1 cellular context compared by ENCODE assay signal in the genomic region with DNA sequence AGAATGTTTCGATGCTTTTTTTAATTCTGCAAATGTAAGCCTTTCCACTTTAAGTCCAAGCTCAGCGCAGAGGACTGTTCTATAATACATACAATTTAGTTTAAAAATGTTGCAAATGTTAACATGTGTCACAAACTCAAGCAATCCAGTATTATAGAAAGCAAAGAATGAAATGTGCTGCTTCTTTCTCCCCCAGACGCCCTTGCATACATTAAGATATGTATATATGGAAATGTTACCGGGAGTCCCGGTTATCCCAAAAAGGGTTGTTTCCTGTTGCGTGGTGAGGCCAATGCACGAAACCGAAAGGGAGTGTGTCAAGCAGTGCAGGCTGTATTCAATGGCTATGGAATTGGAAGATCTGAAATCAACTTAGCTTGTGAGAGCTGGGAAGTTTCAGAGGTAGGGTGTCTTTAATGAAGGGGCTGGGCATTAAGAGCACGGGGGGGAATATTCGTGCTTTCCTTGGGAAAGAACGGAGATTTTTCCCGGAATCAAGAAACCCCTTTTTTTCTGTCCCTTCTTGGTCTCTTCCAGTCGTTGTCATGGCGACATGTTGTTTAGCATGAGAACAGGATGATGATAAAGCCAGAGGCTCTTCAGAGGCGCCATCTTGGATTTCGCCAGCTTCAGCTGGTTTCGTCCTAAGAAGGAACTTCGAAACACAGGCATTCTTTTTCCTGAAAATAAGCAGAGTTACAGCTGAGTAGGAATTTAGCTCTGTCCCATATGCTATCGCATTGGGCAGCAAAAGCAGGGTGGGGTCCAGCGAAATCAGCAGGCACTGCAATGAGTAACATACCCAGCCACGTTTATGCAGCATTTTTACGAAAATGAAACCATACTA.
TF ChIP-seq lines count a peak whose summit lies in the region.

No MANE protein-coding gene starts in this region.

TF ChIP-seq in K562, 482 proteins besides CTCF, POLR2A, EP300 and RAD21 (continued from another document and continues in another):
- TF ChIP-seq, protein P1, sequence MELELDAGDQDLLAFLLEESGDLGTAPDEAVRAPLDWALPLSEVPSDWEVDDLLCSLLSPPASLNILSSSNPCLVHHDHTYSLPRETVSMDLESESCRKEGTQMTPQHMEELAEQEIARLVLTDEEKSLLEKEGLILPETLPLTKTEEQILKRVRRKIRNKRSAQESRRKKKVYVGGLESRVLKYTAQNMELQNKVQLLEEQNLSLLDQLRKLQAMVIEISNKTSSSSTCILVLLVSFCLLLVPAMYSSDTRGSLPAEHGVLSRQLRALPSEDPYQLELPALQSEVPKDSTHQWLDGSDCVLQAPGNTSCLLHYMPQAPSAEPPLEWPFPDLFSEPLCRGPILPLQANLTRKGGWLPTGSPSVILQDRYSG (tag; conservative IDR thresholded peaks at IDR 0.05; ENCODE audit: low read depth): no peak
- TF ChIP-seq GATAD2A (IDR thresholded peaks at IDR 0.05) (peak; percentile 18; the same call in 1 of the 2 replicates), RBM22 (IDR thresholded peaks at IDR 0.05; ENCODE audit: low read depth, low read length, poor library complexity, severe bottlenecking) (no peak), NR1H2 (CRISPR knock-in tag; IDR thresholded peaks at IDR 0.05) (no peak), MAFG (tag; conservative IDR thresholded peaks at IDR 0.05) (no peak), POLR2H (tag; IDR thresholded peaks at IDR 0.05; ENCODE audit: low read depth) (peak; percentile 86), PPARD (CRISPR knock-in tag; IDR thresholded peaks at IDR 0.05) (no peak), SMARCA5 (IDR thresholded peaks at IDR 0.05) (0 out of 2 replicates have a peak, but pooled peaks have one; percentile 31), RFX7 (CRISPR knock-in tag; IDR thresholded peaks at IDR 0.05) (0 out of 2 replicates have a peak, but pooled peaks have one; percentile 4), ZNF134 (CRISPR knock-in tag; conservative IDR thresholded peaks at IDR 0.05) (no peak), TOE1 (IDR thresholded peaks at IDR 0.05; ENCODE audit: borderline replicate concordance) (peak; percentile 98), TOE1 (CRISPR knock-in tag; IDR thresholded peaks at IDR 0.05; ENCODE audit: borderline replicate concordance, low read depth) (no peak), PHTF2 (CRISPR knock-in tag; IDR thresholded peaks at IDR 0.05) (peak; percentile 68; the same call in 1 of the 2 replicates), DNMT1 (IDR thresholded peaks at IDR 0.05) (no peak), TAF15 (IDR thresholded peaks at IDR 0.05; ENCODE audit: low read depth, low read length) (no peak), CREB1 (IDR thresholded peaks at IDR 0.05) (0 out of 2 replicates have a peak, but pooled peaks have one; percentile 9), CREB1 (CRISPR knock-in tag; IDR thresholded peaks at IDR 0.05) (peak; percentile 32; the same call in 1 of the 2 replicates), STAT5B (CRISPR knock-in tag; IDR thresholded peaks at IDR 0.05) (no peak), RBFOX2 (IDR thresholded peaks at IDR 0.05; ENCODE audit: low read depth, low read length) (no peak), ZNF584 (CRISPR knock-in tag; IDR thresholded peaks at IDR 0.05; ENCODE audit: low read depth) (no peak), FOXM1 (IDR thresholded peaks at IDR 0.05; ENCODE audit: low read depth) (peak; percentile 88), FOXM1 (CRISPR knock-in tag; IDR thresholded peaks at IDR 0.05; ENCODE audit: low read depth) (no peak), CSDE1 (IDR thresholded peaks at IDR 0.05) (peak in 1 of 2 experiments; percentile 98; a peak in 2 of 4 replicates), IRF2 (CRISPR knock-in tag; IDR thresholded peaks at IDR 0.05) (no peak), SAP30 (IDR thresholded peaks at IDR 0.05; ENCODE audit: borderline replicate concordance, insufficient read depth, low read depth, low read length, poor library complexity, severe bottlenecking) (no peak), CBX3 (IDR thresholded peaks at IDR 0.05; ENCODE audit: borderline replicate concordance in 1 of 2, low read length in 2 of 2) (peak in 1 of 2 experiments; percentile 51; a peak in 1 of 3 replicates)
- TF ChIP-seq, protein P2, sequence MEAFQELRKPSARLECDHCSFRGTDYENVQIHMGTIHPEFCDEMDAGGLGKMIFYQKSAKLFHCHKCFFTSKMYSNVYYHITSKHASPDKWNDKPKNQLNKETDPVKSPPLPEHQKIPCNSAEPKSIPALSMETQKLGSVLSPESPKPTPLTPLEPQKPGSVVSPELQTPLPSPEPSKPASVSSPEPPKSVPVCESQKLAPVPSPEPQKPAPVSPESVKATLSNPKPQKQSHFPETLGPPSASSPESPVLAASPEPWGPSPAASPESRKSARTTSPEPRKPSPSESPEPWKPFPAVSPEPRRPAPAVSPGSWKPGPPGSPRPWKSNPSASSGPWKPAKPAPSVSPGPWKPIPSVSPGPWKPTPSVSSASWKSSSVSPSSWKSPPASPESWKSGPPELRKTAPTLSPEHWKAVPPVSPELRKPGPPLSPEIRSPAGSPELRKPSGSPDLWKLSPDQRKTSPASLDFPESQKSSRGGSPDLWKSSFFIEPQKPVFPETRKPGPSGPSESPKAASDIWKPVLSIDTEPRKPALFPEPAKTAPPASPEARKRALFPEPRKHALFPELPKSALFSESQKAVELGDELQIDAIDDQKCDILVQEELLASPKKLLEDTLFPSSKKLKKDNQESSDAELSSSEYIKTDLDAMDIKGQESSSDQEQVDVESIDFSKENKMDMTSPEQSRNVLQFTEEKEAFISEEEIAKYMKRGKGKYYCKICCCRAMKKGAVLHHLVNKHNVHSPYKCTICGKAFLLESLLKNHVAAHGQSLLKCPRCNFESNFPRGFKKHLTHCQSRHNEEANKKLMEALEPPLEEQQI (IDR thresholded peaks at IDR 0.05): 0 out of 2 replicates have a peak, but pooled peaks have one; percentile 38
- TF ChIP-seq, protein P3, sequence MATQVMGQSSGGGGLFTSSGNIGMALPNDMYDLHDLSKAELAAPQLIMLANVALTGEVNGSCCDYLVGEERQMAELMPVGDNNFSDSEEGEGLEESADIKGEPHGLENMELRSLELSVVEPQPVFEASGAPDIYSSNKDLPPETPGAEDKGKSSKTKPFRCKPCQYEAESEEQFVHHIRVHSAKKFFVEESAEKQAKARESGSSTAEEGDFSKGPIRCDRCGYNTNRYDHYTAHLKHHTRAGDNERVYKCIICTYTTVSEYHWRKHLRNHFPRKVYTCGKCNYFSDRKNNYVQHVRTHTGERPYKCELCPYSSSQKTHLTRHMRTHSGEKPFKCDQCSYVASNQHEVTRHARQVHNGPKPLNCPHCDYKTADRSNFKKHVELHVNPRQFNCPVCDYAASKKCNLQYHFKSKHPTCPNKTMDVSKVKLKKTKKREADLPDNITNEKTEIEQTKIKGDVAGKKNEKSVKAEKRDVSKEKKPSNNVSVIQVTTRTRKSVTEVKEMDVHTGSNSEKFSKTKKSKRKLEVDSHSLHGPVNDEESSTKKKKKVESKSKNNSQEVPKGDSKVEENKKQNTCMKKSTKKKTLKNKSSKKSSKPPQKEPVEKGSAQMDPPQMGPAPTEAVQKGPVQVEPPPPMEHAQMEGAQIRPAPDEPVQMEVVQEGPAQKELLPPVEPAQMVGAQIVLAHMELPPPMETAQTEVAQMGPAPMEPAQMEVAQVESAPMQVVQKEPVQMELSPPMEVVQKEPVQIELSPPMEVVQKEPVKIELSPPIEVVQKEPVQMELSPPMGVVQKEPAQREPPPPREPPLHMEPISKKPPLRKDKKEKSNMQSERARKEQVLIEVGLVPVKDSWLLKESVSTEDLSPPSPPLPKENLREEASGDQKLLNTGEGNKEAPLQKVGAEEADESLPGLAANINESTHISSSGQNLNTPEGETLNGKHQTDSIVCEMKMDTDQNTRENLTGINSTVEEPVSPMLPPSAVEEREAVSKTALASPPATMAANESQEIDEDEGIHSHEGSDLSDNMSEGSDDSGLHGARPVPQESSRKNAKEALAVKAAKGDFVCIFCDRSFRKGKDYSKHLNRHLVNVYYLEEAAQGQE (CRISPR knock-in tag; IDR thresholded peaks at IDR 0.05; ENCODE audit: low read depth): no peak
- TF ChIP-seq, protein P4, sequence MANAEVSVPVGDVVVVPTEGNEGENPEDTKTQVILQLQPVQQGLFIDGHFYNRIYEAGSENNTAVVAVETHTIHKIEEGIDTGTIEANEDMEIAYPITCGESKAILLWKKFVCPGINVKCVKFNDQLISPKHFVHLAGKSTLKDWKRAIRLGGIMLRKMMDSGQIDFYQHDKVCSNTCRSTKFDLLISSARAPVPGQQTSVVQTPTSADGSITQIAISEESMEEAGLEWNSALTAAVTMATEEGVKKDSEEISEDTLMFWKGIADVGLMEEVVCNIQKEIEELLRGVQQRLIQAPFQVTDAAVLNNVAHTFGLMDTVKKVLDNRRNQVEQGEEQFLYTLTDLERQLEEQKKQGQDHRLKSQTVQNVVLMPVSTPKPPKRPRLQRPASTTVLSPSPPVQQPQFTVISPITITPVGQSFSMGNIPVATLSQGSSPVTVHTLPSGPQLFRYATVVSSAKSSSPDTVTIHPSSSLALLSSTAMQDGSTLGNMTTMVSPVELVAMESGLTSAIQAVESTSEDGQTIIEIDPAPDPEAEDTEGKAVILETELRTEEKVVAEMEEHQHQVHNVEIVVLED (CRISPR knock-in tag; IDR thresholded peaks at IDR 0.05): peak; percentile 35
- TF ChIP-seq, protein P5, sequence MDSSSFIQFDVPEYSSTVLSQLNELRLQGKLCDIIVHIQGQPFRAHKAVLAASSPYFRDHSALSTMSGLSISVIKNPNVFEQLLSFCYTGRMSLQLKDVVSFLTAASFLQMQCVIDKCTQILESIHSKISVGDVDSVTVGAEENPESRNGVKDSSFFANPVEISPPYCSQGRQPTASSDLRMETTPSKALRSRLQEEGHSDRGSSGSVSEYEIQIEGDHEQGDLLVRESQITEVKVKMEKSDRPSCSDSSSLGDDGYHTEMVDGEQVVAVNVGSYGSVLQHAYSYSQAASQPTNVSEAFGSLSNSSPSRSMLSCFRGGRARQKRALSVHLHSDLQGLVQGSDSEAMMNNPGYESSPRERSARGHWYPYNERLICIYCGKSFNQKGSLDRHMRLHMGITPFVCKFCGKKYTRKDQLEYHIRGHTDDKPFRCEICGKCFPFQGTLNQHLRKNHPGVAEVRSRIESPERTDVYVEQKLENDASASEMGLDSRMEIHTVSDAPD (CRISPR knock-in tag; IDR thresholded peaks at IDR 0.05): no peak
- TF ChIP-seq, protein P6, sequence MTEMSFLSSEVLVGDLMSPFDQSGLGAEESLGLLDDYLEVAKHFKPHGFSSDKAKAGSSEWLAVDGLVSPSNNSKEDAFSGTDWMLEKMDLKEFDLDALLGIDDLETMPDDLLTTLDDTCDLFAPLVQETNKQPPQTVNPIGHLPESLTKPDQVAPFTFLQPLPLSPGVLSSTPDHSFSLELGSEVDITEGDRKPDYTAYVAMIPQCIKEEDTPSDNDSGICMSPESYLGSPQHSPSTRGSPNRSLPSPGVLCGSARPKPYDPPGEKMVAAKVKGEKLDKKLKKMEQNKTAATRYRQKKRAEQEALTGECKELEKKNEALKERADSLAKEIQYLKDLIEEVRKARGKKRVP (CRISPR knock-in tag; IDR thresholded peaks at IDR 0.05): peak; percentile 53; the same call in 1 of the 2 replicates
- TF ChIP-seq, protein P7, sequence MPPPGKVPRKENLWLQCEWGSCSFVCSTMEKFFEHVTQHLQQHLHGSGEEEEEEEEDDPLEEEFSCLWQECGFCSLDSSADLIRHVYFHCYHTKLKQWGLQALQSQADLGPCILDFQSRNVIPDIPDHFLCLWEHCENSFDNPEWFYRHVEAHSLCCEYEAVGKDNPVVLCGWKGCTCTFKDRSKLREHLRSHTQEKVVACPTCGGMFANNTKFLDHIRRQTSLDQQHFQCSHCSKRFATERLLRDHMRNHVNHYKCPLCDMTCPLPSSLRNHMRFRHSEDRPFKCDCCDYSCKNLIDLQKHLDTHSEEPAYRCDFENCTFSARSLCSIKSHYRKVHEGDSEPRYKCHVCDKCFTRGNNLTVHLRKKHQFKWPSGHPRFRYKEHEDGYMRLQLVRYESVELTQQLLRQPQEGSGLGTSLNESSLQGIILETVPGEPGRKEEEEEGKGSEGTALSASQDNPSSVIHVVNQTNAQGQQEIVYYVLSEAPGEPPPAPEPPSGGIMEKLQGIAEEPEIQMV (tag; conservative IDR thresholded peaks at IDR 0.05; ENCODE audit: low read depth): no peak
- TF ChIP-seq, protein P8, sequence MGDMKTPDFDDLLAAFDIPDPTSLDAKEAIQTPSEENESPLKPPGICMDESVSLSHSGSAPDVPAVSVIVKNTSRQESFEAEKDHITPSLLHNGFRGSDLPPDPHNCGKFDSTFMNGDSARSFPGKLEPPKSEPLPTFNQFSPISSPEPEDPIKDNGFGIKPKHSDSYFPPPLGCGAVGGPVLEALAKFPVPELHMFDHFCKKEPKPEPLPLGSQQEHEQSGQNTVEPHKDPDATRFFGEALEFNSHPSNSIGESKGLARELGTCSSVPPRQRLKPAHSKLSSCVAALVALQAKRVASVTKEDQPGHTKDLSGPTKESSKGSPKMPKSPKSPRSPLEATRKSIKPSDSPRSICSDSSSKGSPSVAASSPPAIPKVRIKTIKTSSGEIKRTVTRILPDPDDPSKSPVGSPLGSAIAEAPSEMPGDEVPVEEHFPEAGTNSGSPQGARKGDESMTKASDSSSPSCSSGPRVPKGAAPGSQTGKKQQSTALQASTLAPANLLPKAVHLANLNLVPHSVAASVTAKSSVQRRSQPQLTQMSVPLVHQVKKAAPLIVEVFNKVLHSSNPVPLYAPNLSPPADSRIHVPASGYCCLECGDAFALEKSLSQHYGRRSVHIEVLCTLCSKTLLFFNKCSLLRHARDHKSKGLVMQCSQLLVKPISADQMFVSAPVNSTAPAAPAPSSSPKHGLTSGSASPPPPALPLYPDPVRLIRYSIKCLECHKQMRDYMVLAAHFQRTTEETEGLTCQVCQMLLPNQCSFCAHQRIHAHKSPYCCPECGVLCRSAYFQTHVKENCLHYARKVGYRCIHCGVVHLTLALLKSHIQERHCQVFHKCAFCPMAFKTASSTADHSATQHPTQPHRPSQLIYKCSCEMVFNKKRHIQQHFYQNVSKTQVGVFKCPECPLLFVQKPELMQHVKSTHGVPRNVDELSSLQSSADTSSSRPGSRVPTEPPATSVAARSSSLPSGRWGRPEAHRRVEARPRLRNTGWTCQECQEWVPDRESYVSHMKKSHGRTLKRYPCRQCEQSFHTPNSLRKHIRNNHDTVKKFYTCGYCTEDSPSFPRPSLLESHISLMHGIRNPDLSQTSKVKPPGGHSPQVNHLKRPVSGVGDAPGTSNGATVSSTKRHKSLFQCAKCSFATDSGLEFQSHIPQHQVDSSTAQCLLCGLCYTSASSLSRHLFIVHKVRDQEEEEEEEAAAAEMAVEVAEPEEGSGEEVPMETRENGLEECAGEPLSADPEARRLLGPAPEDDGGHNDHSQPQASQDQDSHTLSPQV (IDR thresholded peaks at IDR 0.05): no peak
